9 cellular contexts compared by ENCODE assay signal in the genomic region with DNA sequence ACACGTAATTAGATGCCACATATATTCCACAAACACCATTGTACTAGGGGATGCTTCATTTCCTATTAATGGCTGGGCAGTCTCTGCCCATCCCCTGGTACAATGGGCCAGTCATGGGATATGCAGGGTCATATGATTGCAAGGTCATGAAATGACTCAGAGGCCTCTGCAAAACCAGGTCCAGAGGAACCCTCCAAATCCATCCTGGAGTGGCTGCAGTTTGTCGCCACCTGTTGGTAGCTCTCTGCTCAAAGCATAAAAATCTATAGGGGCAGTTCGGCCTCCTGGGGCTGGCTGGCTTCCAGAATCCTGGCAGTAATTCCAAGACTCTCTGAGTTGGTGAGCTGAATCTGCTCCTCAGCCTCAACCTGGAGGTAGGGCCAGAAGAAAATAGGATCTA. TPM values are rescaled to one million over a fixed set of nuclear protein-coding genes. Genes with fewer than 3 reads are reported as not detected.
DNase-seq lines count a peak whose midpoint lies in the region; FAIRE-seq and TF ChIP-seq lines count a peak whose summit lies in the region.
"Had no signal": no experiment of that assay in that cellular context is flagged by ENCODE, and none has a peak within 500 bp of the region (broad histone marks: within the 10 kb centered on the region; RNA-seq: fewer than 3 reads in every experiment).

No MANE protein-coding gene starts in this region.

- H3K4me2 ChIP-seq in H1 (ENCODE audit: insufficient read depth in 1 of 2, low read depth in 2 of 2, low read length in 2 of 2): no peak overlapping the region
- H3K4me2 ChIP-seq: BLaER1 had no signal

- no peak for TF ChIP-seq POLR2A in H1 (IDR thresholded peaks at IDR 0.05; ENCODE audit: control extremely low read depth in 1 of 2, low read depth in 2 of 2, low read length in 2 of 2)

- no peaks in the 10 kb centered on the region for H3K79me2 ChIP-seq in H1 (ENCODE audit: control insufficient read depth in 1 of 2, insufficient read depth in 2 of 2, low read length in 2 of 2)

- CTCF ChIA-PET in H1 (lab: Charles Lee; ENCODE audit: partially characterized antibody): interaction anchor here (0.7 to 1.2 kb wide), 5 partner anchors 10 to 495 kb away, joined by 3 to 8 read pairs (median 4); no protein-coding TSS in a partner anchor

- no peak overlapping the region for H3K9ac ChIP-seq in H1 (replicated peaks in 1 of 4; ENCODE audit: extremely low read depth in 1 of 4, low read depth in 3 of 4, low read length in 3 of 4)
- H3K9ac ChIP-seq: BLaER1 had no signal

- peak; percentile 80 for FAIRE-seq in H1 (lab: Jason Lieb, UNC)

- TF ChIP-seq CTCF in H1 (IDR thresholded peaks at IDR 0.05; ENCODE audit: control extremely low read depth in 1 of 3, insufficient read depth in 1 of 3, low read depth in 1 of 3, low read length in 3 of 3): peak; percentile 45 to 53 (median 46)
- no peak for TF ChIP-seq CTCF in GM20000 (IDR thresholded peaks at IDR 0.05; ENCODE audit: extremely low read depth, missing control alignments)

- no peaks in the 10 kb centered on the region for H4K20me1 ChIP-seq in H1 (replicated peaks in 1 of 2; ENCODE audit: control insufficient read depth in 1 of 2, insufficient read depth in 2 of 2, low read length in 2 of 2)
- H4K20me1 ChIP-seq: BLaER1 had no signal

- H3K27me3 ChIP-seq in H1 (replicated peaks in 1 of 4; ENCODE audit: control insufficient read depth in 3 of 4, extremely low read depth in 1 of 4, insufficient read depth in 3 of 4, low read length in 3 of 4): no peaks in the 10 kb centered on the region
- H3K27me3 ChIP-seq: BLaER1 had no signal

- H2AFZ ChIP-seq in H1 (ENCODE audit: low read length): no peak overlapping the region

- no peaks in the 10 kb centered on the region for H3K9me3 ChIP-seq in H1 (ENCODE audit: insufficient read depth in 2 of 2, low read depth in 1 of 2, low read length in 1 of 2)

- no peak overlapping the region for H3K4ac ChIP-seq in H1 (replicated peaks; ENCODE audit: insufficient read length, low read depth, low read length)

- no peak overlapping the region for H2BK20ac ChIP-seq in H1 (ENCODE audit: low read length)

- no peak overlapping the region for H2BK5ac ChIP-seq in H1 (ENCODE audit: low read depth, low read length)

- no peak overlapping the region for H3K4me3 ChIP-seq in H1 (ENCODE audit: extremely low read depth in 1 of 4, insufficient read depth in 2 of 4, low read depth in 3 of 4, low read length in 4 of 4)
- H3K4me3 ChIP-seq: BLaER1 had no signal

- TF ChIP-seq RAD21 in H1 (IDR thresholded peaks at IDR 0.05 in 1 of 2, conservative IDR thresholded peaks at IDR 0.05 in 1 of 2; ENCODE audit: low read depth in 2 of 2, low read length in 2 of 2): peak; percentile 41 to 58; a peak in 3 of 4 replicates

- no peak overlapping the region for H3K23ac ChIP-seq in H1 (ENCODE audit: insufficient read length)

- POLR2A ChIA-PET in H1 (lab: Charles Lee; ENCODE audit: partially characterized antibody): no interaction called here

- no peak overlapping the region for H3K14ac ChIP-seq in H1 (ENCODE audit: insufficient read length)

- 75% methylated on average over 3 of the region's 3 CpGs; no CpG with 5 or more reads in 1 of the 2 experiments for WGBS in H1 (ENCODE audit: extremely low coverage in 1 of 2, insufficient coverage in 1 of 2, insufficient read length in 1 of 2, insufficient replicate concordance in 2 of 2, low coverage in 1 of 2, low lambda C conversion rate in 2 of 2, missing lambda C conversion rate in 1 of 2), 2 experiments

- H4K8ac ChIP-seq in H1 (ENCODE audit: extremely low read depth, insufficient read depth, low read length): no peak overlapping the region

- H3K36me3 ChIP-seq in H1 (ENCODE audit: control insufficient read depth in 2 of 4, insufficient read depth in 4 of 4, low read length in 3 of 4): no peaks in the 10 kb centered on the region
- H3K36me3 ChIP-seq: BLaER1 had no signal

- TF ChIP-seq EP300 in H1 (IDR thresholded peaks at IDR 0.05; ENCODE audit: borderline replicate concordance in 1 of 2, low read depth in 2 of 2, low read length in 2 of 2): no peak

- H4K91ac ChIP-seq in H1 (replicated peaks; ENCODE audit: insufficient read length, low read length): no peak overlapping the region

- no peak overlapping the region for H3K18ac ChIP-seq in H1 (ENCODE audit: extremely low read depth, low read length)

- no peak overlapping the region for H2BK15ac ChIP-seq in H1 (ENCODE audit: low read length)

- no peak overlapping the region for H3K56ac ChIP-seq in H1 (replicated peaks; ENCODE audit: insufficient read length, low read depth, low read length)

- no peak overlapping the region for H2BK120ac ChIP-seq in H1 (replicated peaks; ENCODE audit: low read depth, low read length)

- no peaks in the 10 kb centered on the region for H3K79me1 ChIP-seq in H1 (ENCODE audit: low read depth, low read length)

- no peak overlapping the region for H2AK5ac ChIP-seq in H1 (ENCODE audit: low read depth, low read length)

- H2BK12ac ChIP-seq in H1 (ENCODE audit: low read depth, low read length): no peak overlapping the region

- H3K4me1 ChIP-seq in H1 (replicated peaks in 1 of 4; ENCODE audit: control insufficient read depth in 3 of 4, insufficient read depth in 4 of 4, low read length in 3 of 4): no peaks in the 10 kb centered on the region
- H3K4me1 ChIP-seq: BLaER1 had no signal

- no peaks in the 10 kb centered on the region for H3K23me2 ChIP-seq in H1 (ENCODE audit: low read depth, low read length)

- no peak overlapping the region for H4K5ac ChIP-seq in H1 (ENCODE audit: insufficient read length, low read depth, low read length)

- DNase-seq in NCI-H748 (lab: John Stamatoyannopoulos, UW; ENCODE audit: unreplicated experiment) (peak; percentile 9), NCI-H748 treated with DMSO at 0.1 percent for 48 hours (lab: John Stamatoyannopoulos, UW) (no peak), UCSD-AML1 (lab: John Stamatoyannopoulos, UW; ENCODE audit: unreplicated experiment) (peak; percentile 23), H1 (ENCODE audit: low read depth in 1 of 2, low spot score in 2 of 2) (peak in 1 of 2 experiments; percentile 53), NCI-H2196 treated with DMSO at 0.1 percent for 48 hours (lab: John Stamatoyannopoulos, UW; ENCODE audit: unreplicated experiment) (no peak), NCI-H1436 (lab: John Stamatoyannopoulos, UW) (no peak), GM20000 (ENCODE audit: low spot score) (no peak)
- DNase-seq in stimulated activated CD4-positive, alpha-beta T cell treated with anti-CD3 and anti-CD28 coated beads, Interleukin-2, amount 100 ng/mL, for 24 hours: peak; percentile 30 to 32

- H3K27ac ChIP-seq in H1 (ENCODE audit: low read depth, low read length): no peak overlapping the region
- H3K27ac ChIP-seq: BLaER1 had no signal

TF ChIP-seq in H1, 55 proteins besides CTCF, POLR2A, EP300 and RAD21:
- no peak for TF ChIP-seq TAF7 (optimal IDR thresholded peaks at IDR 0.05; ENCODE audit: borderline replicate concordance, low read depth, low read length)
- no peak for TF ChIP-seq PHF8 (conservative IDR thresholded peaks at IDR 0.05; ENCODE audit: low read depth, low read length)
- no peak for TF ChIP-seq YY1 (IDR thresholded peaks at IDR 0.05; ENCODE audit: low read depth, low read length)

RNA-seq across cellular contexts. Expression of gene PUDP, which starts 22.9 kb away (rescaled TPM):
- total RNA-seq in H1 (2021; fragmentation: NEBNext Ultra II Directional; extraction: Animal tissue kit (Norgen Biotek cat#: 25700)): 27.2 and 29.4 TPM in 2 replicates
- polyA plus RNA-seq in H1 (2011; rRNA removed): 21.8 and 30.2 TPM in 2 replicates
- 30.4 TPM for polyA plus RNA-seq in H1 (2011; cell fraction: cytosol; rRNA removed)
- 14.6 TPM for polyA plus RNA-seq in H1 (2011; cell fraction: nucleus; rRNA removed)
- polyA plus RNA-seq in H1 (2012, experiment 1 of 2): 24.3 to 30.8 TPM (median 26.6 TPM) in 4 replicates
- polyA plus RNA-seq in H1 (2012, experiment 2 of 2): 4.2 TPM
- polyA plus RNA-seq in H1 (2013, experiment 1 of 2): 14.9 TPM
- 14.6 TPM for polyA plus RNA-seq in H1 (2013, experiment 2 of 2)
- polyA minus RNA-seq in H1 (2011; rRNA and poly(A)+ RNA removed): 30.6 and 33.5 TPM in 2 replicates
- 15.5 TPM for polyA minus RNA-seq in H1 (2011; cell fraction: cytosol; rRNA and poly(A)+ RNA removed)
- polyA minus RNA-seq in H1 (2011; cell fraction: nucleus; rRNA and poly(A)+ RNA removed): 17.3 TPM

RNA-seq across cellular contexts. Expression of gene STS, which starts 23.4 kb away (rescaled TPM):
- total RNA-seq in H1 (2021; fragmentation: NEBNext Ultra II Directional; extraction: Animal tissue kit (Norgen Biotek cat#: 25700)): 1.4 and 1.5 TPM in 2 replicates
- polyA plus RNA-seq in H1 (2011; rRNA removed): 0.39 and 0.67 TPM in 2 replicates
- 0.39 TPM for polyA plus RNA-seq in H1 (2011; cell fraction: cytosol; rRNA removed)
- 1.4 TPM for polyA plus RNA-seq in H1 (2011; cell fraction: nucleus; rRNA removed)
- polyA plus RNA-seq in H1 (2012, experiment 1 of 2): 0.74 to 1.3 TPM (median 0.95 TPM) in 4 replicates
- 0.12 TPM for polyA plus RNA-seq in H1 (2012, experiment 2 of 2)
- 1.3 TPM for polyA plus RNA-seq in H1 (2013, experiment 1 of 2)
- polyA plus RNA-seq in H1 (2013, experiment 2 of 2): 1.3 TPM
- polyA minus RNA-seq in H1 (2011; rRNA and poly(A)+ RNA removed): 2.3 and 3.1 TPM in 2 replicates
- polyA minus RNA-seq in H1 (2011; cell fraction: cytosol; rRNA and poly(A)+ RNA removed): 0.59 TPM
- polyA minus RNA-seq in H1 (2011; cell fraction: nucleus; rRNA and poly(A)+ RNA removed): 5.3 TPM

Comparison
In these comparisons a context has a peak if more than half of its experiments do, and no peak if none do; other contexts are left out.
1. DNase-seq: peak in NCI-H748 (single experiment), UCSD-AML1 (single experiment) and stimulated activated CD4-positive, alpha-beta T cell treated with anti-CD3 and anti-CD28 coated beads, Interleukin-2, amount 100 ng/mL, for 24 hours (2 of 2); none in NCI-H748 treated with DMSO at 0.1 percent for 48 hours (single experiment), NCI-H2196 treated with DMSO at 0.1 percent for 48 hours (single experiment), NCI-H1436 (single experiment) and GM20000 (single experiment).